ENCODE assay signal across 14 cellular contexts in genomic region chr14:95232894-95233584, GRCh38.
DNase-seq lines count a peak whose midpoint lies in the region; ATAC-seq and TF ChIP-seq lines count a peak whose summit lies in the region.
"Had no signal": no experiment of that assay in that cellular context is flagged by ENCODE, and none has a peak within 500 bp of the region (broad histone marks: within the 10 kb centered on the region; RNA-seq: fewer than 3 reads in every experiment).

No MANE protein-coding gene starts in this region.

- H3K27me3 ChIP-seq in transverse colon: no peaks in the 10 kb centered on the region
- H3K27me3 ChIP-seq in upper lobe of right lung: no peaks in the 10 kb centered on the region

- CTCF ChIA-PET in HEK293T (lab: Yijun Ruan, JAX): no interaction called here

- ATAC-seq in left colon (peak; percentile 48), GM18519 (IDR thresholded peaks at IDR 0.05; ENCODE audit: low FRiP score, unreplicated experiment) (no peak), upper lobe of right lung (no peak)

- intact Hi-C loops in left colon (cut with DNase I, micrococcal nuclease): no loop called here
- intact Hi-C loops in transverse colon (cut with DNase I; ENCODE audit: low total_unique reads): no loop called here
- intact Hi-C loops in activated CD4-positive, alpha-beta T cell treated with anti-CD3 and anti-CD28 coated beads, Interleukin-2, amount 10 ng/mL, durations not matched to agents 24 days and 14 days (cut with micrococcal nuclease): loop anchor here (10.0 kb wide), 1 partner anchor 132 kb away; no protein-coding TSS in a partner anchor
- intact Hi-C loops in upper lobe of right lung (cut with DNase I): no loop called here

- peaks cover 7% of the 10 kb centered on the region for H3K27me3 Mint-ChIP-seq in activated CD4-positive, alpha-beta T cell treated with anti-CD3 and anti-CD28 coated beads, Interleukin-2, amount 10 ng/mL, durations not matched to agents 24 days and 14 days

- H3K27ac ChIP-seq in SK-N-MC (no peak overlapping the region), transverse colon (peak overlapping the region; percentile 60 to 81 (median 74)), upper lobe of right lung (no peak overlapping the region)
- H3K27ac ChIP-seq: PC-9 had no signal

- H3K4me1 ChIP-seq in transverse colon (peaks cover 18 to 60% (median 43%) of the 10 kb centered on the region in 4 donors), upper lobe of right lung (no peaks in the 10 kb centered on the region)

- no peak overlapping the region for H3K4me3 Mint-ChIP-seq in activated CD4-positive, alpha-beta T cell treated with anti-CD3 and anti-CD28 coated beads, Interleukin-2, amount 10 ng/mL, durations not matched to agents 24 days and 14 days

- no peaks in the 10 kb centered on the region for H3K9me3 Mint-ChIP-seq in activated CD4-positive, alpha-beta T cell treated with anti-CD3 and anti-CD28 coated beads, Interleukin-2, amount 10 ng/mL, durations not matched to agents 24 days and 14 days

- H3K9me3 ChIP-seq in SK-N-MC (ENCODE audit: low read depth, low read length): no peaks in the 10 kb centered on the region
- H3K9me3 ChIP-seq in transverse colon: no peaks in the 10 kb centered on the region
- no peaks in the 10 kb centered on the region for H3K9me3 ChIP-seq in upper lobe of right lung
- H3K9me3 ChIP-seq: SK-N-SH had no signal

- H3K36me3 ChIP-seq in SK-N-MC (ENCODE audit: insufficient read depth, low read length): no peaks in the 10 kb centered on the region
- H3K36me3 ChIP-seq in transverse colon: no peaks in the 10 kb centered on the region
- H3K36me3 ChIP-seq in upper lobe of right lung: no peaks in the 10 kb centered on the region

- peak overlapping the region; percentile 34; the same call in 1 of the 2 replicates for H3K4me3 ChIP-seq in SK-N-MC
- H3K4me3 ChIP-seq in transverse colon: no peak overlapping the region
- H3K4me3 ChIP-seq in upper lobe of right lung: no peak overlapping the region
- H3K4me3 ChIP-seq: PC-9 had no signal

- in situ Hi-C loops in transverse colon (cut with MboI; ENCODE audit: low pct_ligation_motif_present in 1 of 4, low pct_unique_long_range_greater_than_20kb in 1 of 4, low sequenced_read_pairs in 3 of 4): no loop called here

- no peaks in the 10 kb centered on the region for H3K36me3 Mint-ChIP-seq in activated CD4-positive, alpha-beta T cell treated with anti-CD3 and anti-CD28 coated beads, Interleukin-2, amount 10 ng/mL, durations not matched to agents 24 days and 14 days (ENCODE audit: low read depth)

- 43 to 51% methylated on average over 3 of the region's 3 CpGs for WGBS in transverse colon (ENCODE audit: low coverage in 1 of 2), 2 donors

- no peak overlapping the region for H3K27ac Mint-ChIP-seq in activated CD4-positive, alpha-beta T cell treated with anti-CD3 and anti-CD28 coated beads, Interleukin-2, amount 10 ng/mL, durations not matched to agents 24 days and 14 days

- TF ChIP-seq CTCF in transverse colon (IDR thresholded peaks at IDR 0.05) (no peak), upper lobe of right lung (IDR thresholded peaks at IDR 0.05) (no peak)

- POLR2A ChIA-PET in HEK293T (lab: Yijun Ruan, JAX): no interaction called here

- no peak for TF ChIP-seq POLR2A in transverse colon (IDR thresholded peaks at IDR 0.05)

- no peak overlapping the region for H3K9ac ChIP-seq in SK-N-MC (ENCODE audit: insufficient read length)
- H3K9ac ChIP-seq: SK-N-SH had no signal

- no peak for TF ChIP-seq EP300 in transverse colon (IDR thresholded peaks at IDR 0.05; ENCODE audit: low read depth)

- no peaks in the 10 kb centered on the region for H3K4me1 Mint-ChIP-seq in activated CD4-positive, alpha-beta T cell treated with anti-CD3 and anti-CD28 coated beads, Interleukin-2, amount 10 ng/mL, durations not matched to agents 24 days and 14 days

- no peak for DNase-seq in HEK293T (ENCODE audit: extremely low spot score)
- no peak for DNase-seq in SK-N-MC (ENCODE audit: low read depth, low spot score)
- DNase-seq in left colon: no peak
- no peak for DNase-seq in transverse colon
- no peak for DNase-seq in activated CD4-positive, alpha-beta T cell treated with anti-CD3 and anti-CD28 coated beads, Interleukin-2, amount 10 ng/mL, durations not matched to agents 24 days and 14 days
- DNase-seq in upper lobe of right lung: no peak
- DNase-seq: EL, H7, NCI-H1092, NCI-H187, NCI-H69, PC-9, SK-N-SH had no signal

TF ChIP-seq in HEK293T, 16 proteins besides CTCF, POLR2A, EP300 and RAD21:
- no peak for TF ChIP-seq TARDBP (IDR thresholded peaks at IDR 0.05)
- TF ChIP-seq PKNOX1 (IDR thresholded peaks at IDR 0.05): peak; percentile 66

Comparison
In these comparisons a context has a peak if more than half of its experiments do, and no peak if none do; other contexts are left out.
1. H3K27ac ChIP-seq: peak in transverse colon (4 of 4); none in SK-N-MC (single experiment) and upper lobe of right lung (single experiment).